Comparison of ENCODE assay signal across 18 cellular contexts in the genomic region with DNA sequence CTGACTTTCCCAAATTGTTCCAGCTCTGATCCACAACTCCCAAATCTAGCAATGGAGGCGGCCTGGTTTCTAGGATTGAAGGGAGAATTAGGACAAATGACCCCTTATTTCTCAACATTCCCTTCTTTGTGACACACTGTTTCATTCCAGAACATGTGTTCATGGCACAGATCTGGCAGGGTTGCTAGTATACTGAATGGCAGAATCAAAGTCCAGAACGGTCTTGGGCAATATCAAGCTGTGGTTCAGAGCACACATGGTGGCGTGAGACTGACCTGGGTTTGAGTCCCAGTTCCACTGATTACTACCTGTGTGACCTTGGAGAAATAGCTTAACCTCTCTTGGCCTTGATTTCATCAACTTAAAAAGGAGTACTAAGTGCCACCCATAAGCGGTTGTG.
DNase-seq lines count a peak whose midpoint lies in the region; ATAC-seq and TF ChIP-seq lines count a peak whose summit lies in the region.
"Had no signal": no experiment of that assay in that cellular context is flagged by ENCODE, and none has a peak within 500 bp of the region (broad histone marks: within the 10 kb centered on the region; RNA-seq: fewer than 3 reads in every experiment).

No MANE protein-coding gene starts in this region.

- intact Hi-C loops in ascending aorta (cut with DNase I) (loop anchor here (10.0 kb wide), 1 partner anchor 45 kb away; no protein-coding TSS in a partner anchor), right lobe of liver (cut with DNase I) (no loop called here)

- H3K4me3 ChIP-seq in AG10803 (ENCODE audit: low read length), result no peak overlapping the region
- H3K4me3 ChIP-seq in ascending aorta, result no peak overlapping the region
- no peak overlapping the region for H3K4me3 ChIP-seq in right lobe of liver
- H3K4me3 ChIP-seq in thoracic aorta, result no peak overlapping the region
- H3K4me3 ChIP-seq: GM12878, GM23338, PC-9 had no signal

- H3K27ac ChIP-seq in ascending aorta, result peak overlapping the region; percentile 62 to 66
- H3K27ac ChIP-seq in right lobe of liver, result peak overlapping the region; percentile 55 to 79 (median 68)
- peak overlapping the region; percentile 40 to 92 for H3K27ac ChIP-seq in thoracic aorta
- H3K27ac ChIP-seq: PC-9, RWPE1 had no signal

- 18% methylated on average over 4 of the region's 4 CpGs for WGBS in right lobe of liver (ENCODE audit: insufficient coverage, low coverage, low lambda C conversion rate, missing lambda C conversion rate)

- H3K27me3 ChIP-seq in ascending aorta (no peaks in the 10 kb centered on the region), right lobe of liver (no peaks in the 10 kb centered on the region), thoracic aorta (replicated peaks; ENCODE audit: insufficient read depth) (no peaks in the 10 kb centered on the region)

- H3K9me3 ChIP-seq in ascending aorta (no peaks in the 10 kb centered on the region), right lobe of liver (no peaks in the 10 kb centered on the region), thoracic aorta (no peaks in the 10 kb centered on the region)

- peaks cover 4 to 36% of the 10 kb centered on the region in 2 donors for H3K4me1 ChIP-seq in ascending aorta
- H3K4me1 ChIP-seq in right lobe of liver, result peaks cover 0 to 72% (median 23%) of the 10 kb centered on the region in 4 donors
- peaks cover 25 to 84% of the 10 kb centered on the region in 2 donors for H3K4me1 ChIP-seq in thoracic aorta (ENCODE audit: control insufficient read depth in 1 of 2, low read depth in 2 of 2)

- ATAC-seq in right lobe of liver (peak; percentile 86 to 99 (median 93)), thoracic aorta (ENCODE audit: insufficient number of reproducible peaks, low FRiP score, low read depth) (peak; percentile 34)
- ATAC-seq: CD8-positive, alpha-beta T cell; GM12878; GM23338 had no signal

- H3K36me3 ChIP-seq in ascending aorta, result no peaks in the 10 kb centered on the region
- H3K36me3 ChIP-seq in right lobe of liver, result no peaks in the 10 kb centered on the region
- H3K36me3 ChIP-seq in thoracic aorta, result no peaks in the 10 kb centered on the region

- TF ChIP-seq CTCF in AG10803 (conservative IDR thresholded peaks at IDR 0.05; ENCODE audit: low read length), result no peak
- no peak for TF ChIP-seq CTCF in ascending aorta (IDR thresholded peaks at IDR 0.05)
- no peak for TF ChIP-seq CTCF in right lobe of liver (IDR thresholded peaks at IDR 0.05)
- no peak for TF ChIP-seq CTCF in thoracic aorta (IDR thresholded peaks at IDR 0.05)

- DNase-seq in AG10803 (ENCODE audit: low read depth), result peak; percentile 35
- no peak for DNase-seq in ascending aorta (ENCODE audit: low spot score in 2 of 2)
- peak in 1 of 3 donors; percentile 86 for DNase-seq in right lobe of liver
- no peak for DNase-seq in thoracic aorta (ENCODE audit: low spot score)
- no peak for DNase-seq in CD1c-positive myeloid dendritic cell (ENCODE audit: extremely low spot score)
- no peak for DNase-seq in H4 (ENCODE audit: low spot score)
- no peak for DNase-seq in activated T-cell treated with anti-CD3 and anti-CD28 coated beads for 4 hours
- DNase-seq: Calu3; CD8-positive, alpha-beta T cell; NCI-H1417; NCI-H187 treated with DMSO at 0.1 percent for 48 hours; NCI-H2227 treated with DMSO at 0.1 percent for 48 hours; NCI-H510A treated with DMSO at 0.1 percent for 48 hours; PC-9; SIG-M5 had no signal

- TF ChIP-seq POLR2A in right lobe of liver (IDR thresholded peaks at IDR 0.05), result no peak
